In genomic region chr10:35090162-35090954, GRCh38 we compare ENCODE assay signal across 8 cellular contexts. TPM values are rescaled to one million over a fixed set of nuclear protein-coding genes. Genes with fewer than 3 reads are reported as not detected.
DNase-seq lines count a peak whose midpoint lies in the region; TF ChIP-seq lines count a peak whose summit lies in the region.

Gene CUL2 (minus strand): TSS chr10:35090341. CDS start chr10:35071317, 19,024 bp downstream.

- TF ChIP-seq CTCF in HFFc6 (IDR thresholded peaks at IDR 0.05): no peak

- peaks cover 1% of the 10 kb centered on the region for H3K27me3 Mint-ChIP-seq in HFFc6 (ENCODE audit: insufficient read depth)
- H3K27me3 Mint-ChIP-seq in activated naive CD4-positive, alpha-beta T cell treated with anti-CD3 and anti-CD28 coated beads, Interleukin-2, amount 10 ng/mL, durations not matched to agents 7 days and 5 days: peaks cover 4% of the 10 kb centered on the region

- H3K9me3 ChIP-seq in SK-N-MC (ENCODE audit: low read depth, low read length): no peaks in the 10 kb centered on the region

- peak within 1 kb of the TSS; percentile 79 for H3K27ac ChIP-seq in SK-N-MC
- H3K27ac ChIP-seq in substantia nigra (ENCODE audit: low read depth, low read length, poor library complexity, severe bottlenecking): peak within 1 kb of the TSS; percentile 89

- peak within 1 kb of the TSS; percentile 91 for H3K27ac Mint-ChIP-seq in HFFc6
- peak within 1 kb of the TSS; percentile 98 for H3K27ac Mint-ChIP-seq in activated naive CD4-positive, alpha-beta T cell treated with anti-CD3 and anti-CD28 coated beads, Interleukin-2, amount 10 ng/mL, durations not matched to agents 7 days and 5 days

- peak within 1 kb of the TSS; percentile 96 for H3K4me3 Mint-ChIP-seq in HFFc6
- peak within 1 kb of the TSS; percentile 94 for H3K4me3 Mint-ChIP-seq in activated naive CD4-positive, alpha-beta T cell treated with anti-CD3 and anti-CD28 coated beads, Interleukin-2, amount 10 ng/mL, durations not matched to agents 7 days and 5 days

- H3K9me3 Mint-ChIP-seq in HFFc6: peaks cover 8% of the 10 kb centered on the region
- H3K9me3 Mint-ChIP-seq in activated naive CD4-positive, alpha-beta T cell treated with anti-CD3 and anti-CD28 coated beads, Interleukin-2, amount 10 ng/mL, durations not matched to agents 7 days and 5 days: peaks cover 3% of the 10 kb centered on the region

- DNase-seq in GM04504 (ENCODE audit: low read depth) (peak; percentile 91), HFFc6 (peak; percentile 95), NAMALWA (ENCODE audit: low spot score) (peak; percentile 90), SK-N-MC (ENCODE audit: low read depth, low spot score) (peak; percentile 74), germinal center (ENCODE audit: low spot score) (peak; percentile 92), non-pigmented ciliary epithelial cell (ENCODE audit: low read depth) (peak; percentile 86), substantia nigra (lab: John Stamatoyannopoulos, UW) (peak; percentile 51 to 97 (median 88))
- DNase-seq in activated naive CD4-positive, alpha-beta T cell treated with anti-CD3 and anti-CD28 coated beads, Interleukin-2, amount 10 ng/mL, durations not matched to agents 7 days and 5 days: peak; percentile 93

- CTCF ChIA-PET in activated naive CD4-positive, alpha-beta T cell treated with anti-CD3 and anti-CD28 coated beads, Interleukin-2, amount 10 ng/mL, durations not matched to agents 7 days and 5 days (lab: Charles Lee): interaction anchor here (1.0 to 1.8 kb wide), 3 partner anchors 30 to 545 kb away, joined by 3 to 6 read pairs (median 5); no protein-coding TSS in a partner anchor

- H3K4me3 ChIP-seq in SK-N-MC: peak within 1 kb of the TSS; percentile 82

- no peaks in the 10 kb centered on the region for H3K36me3 ChIP-seq in SK-N-MC (ENCODE audit: insufficient read depth, low read length)

- peaks cover 41% of the 10 kb centered on the region for H3K4me1 Mint-ChIP-seq in HFFc6 (ENCODE audit: low read depth)
- H3K4me1 Mint-ChIP-seq in activated naive CD4-positive, alpha-beta T cell treated with anti-CD3 and anti-CD28 coated beads, Interleukin-2, amount 10 ng/mL, durations not matched to agents 7 days and 5 days: peaks cover 45% of the 10 kb centered on the region

- peaks cover 22% of the 10 kb centered on the region for H3K36me3 Mint-ChIP-seq in HFFc6 (ENCODE audit: low read depth)
- H3K36me3 Mint-ChIP-seq in activated naive CD4-positive, alpha-beta T cell treated with anti-CD3 and anti-CD28 coated beads, Interleukin-2, amount 10 ng/mL, durations not matched to agents 7 days and 5 days: peaks cover 18% of the 10 kb centered on the region

- H3K9ac ChIP-seq in SK-N-MC (ENCODE audit: insufficient read length): peak within 1 kb of the TSS; percentile 91

RNA-seq across cellular contexts. Expression of gene CUL2, which starts in this region (rescaled TPM):
- total RNA-seq in HFFc6 (2021; fragmentation: NEBNext Ultra II Directional; extraction: Animal tissue kit (Norgen Biotek cat#: 25700)): 10 to 100 TPM; 42.5 to 55.7 (median 51.3) TPM

Comparison
In these comparisons a context has a peak if more than half of its experiments do, and no peak if none do; other contexts are left out.
1. Peak in every context shown above with its lines: DNase-seq, H3K4me3 ChIP-seq and H3K27ac ChIP-seq.